In genomic region chr13:67481445-67481844, GRCh38 we compare ENCODE assay signal across 29 cellular contexts.
"Had no signal": no experiment of that assay in that cellular context is flagged by ENCODE, and none has a peak within 500 bp of the region (broad histone marks: within the 10 kb centered on the region; RNA-seq: fewer than 3 reads in every experiment).

No MANE protein-coding gene starts in this region.

- H3K9me3 ChIP-seq: ascending aorta had no signal

- H3K36me3 ChIP-seq: ascending aorta, cardiac muscle cell had no signal

- ATAC-seq: activated CD8-positive, alpha-beta T cell treated with anti-CD3 and anti-CD28 coated beads for 36 hours; activated naive CD8-positive, alpha-beta T cell treated with anti-CD3 and anti-CD28 coated beads, Interleukin-2, amount 50 U/mL, for 24 hours had no signal

- H3K4me1 ChIP-seq: ascending aorta had no signal

- DNase-seq: activated B cell treated with CpG ODN at 0.5 μM for 24 hours; activated CD4-positive, alpha-beta memory T cell treated with anti-CD3 and anti-CD28 coated beads for 36 hours; activated CD4-positive, alpha-beta T cell treated with anti-CD3 and anti-CD28 coated beads for 4 hours; activated CD4-positive, alpha-beta T cell treated with anti-CD3 and anti-CD28 coated beads, Interleukin-2, amount 10 ng/mL, durations not matched to agents 24 days and 14 days; activated CD4-positive, alpha-beta T cell treated with anti-CD3 and anti-CD28 coated beads, Interleukin-2, amount 50 U/mL, for 1 hour; activated CD4-positive, alpha-beta T cell treated with anti-CD3 and anti-CD28 coated beads, Interleukin-2, amount 50 U/mL, for 4 hours; activated CD4-positive, CD25-positive, alpha-beta regulatory T cell treated with anti-CD3 and anti-CD28 coated beads, Interleukin-2, amount 50 U/mL, for 72 hours; activated CD8-positive, alpha-beta memory T cell treated with anti-CD3 and anti-CD28 coated beads, Interleukin-2, amount 50 U/mL, for 4 hours; activated CD8-positive, alpha-beta T cell treated with anti-CD3 and anti-CD28 coated beads for 36 hours; activated effector memory CD4-positive, alpha-beta T cell treated with Interleukin-2 at 50 U/mL for 16 hours; activated gamma-delta T cell; activated naive CD4-positive, alpha-beta T cell treated with anti-CD3 and anti-CD28 coated beads, Interleukin-2, amount 10 ng/mL, durations not matched to agents 7 days and 5 days; activated naive CD4-positive, alpha-beta T cell treated with Interleukin-2 at 50 U/mL for 16 hours; activated naive CD8-positive, alpha-beta T cell treated with anti-CD3 and anti-CD28 coated beads, Interleukin-2, amount 10 ng/mL, durations not matched to agents 7 days and 5 days; activated naive CD8-positive, alpha-beta T cell treated with anti-CD3 and anti-CD28 coated beads, Interleukin-2, amount 50 U/mL, for 24 hours; activated T-cell treated with anti-CD3 and anti-CD28 coated beads for 4 hours; activated T-cell treated with anti-CD3 and anti-CD28 coated beads, Interleukin-2, amount 50 U/mL, for 24 hours; activated T-cell treated with anti-CD3 and anti-CD28 coated beads, Interleukin-2, amount 50 U/mL, for 48 hours; amygdala; anterior cingulate cortex; caudate nucleus; cerebellar nuclear complex; T-helper 2 cell; T-helper 9 cell had no signal

- H3K4me3 ChIP-seq: ascending aorta, cardiac muscle cell had no signal

- H3K27ac ChIP-seq: ascending aorta, cardiac muscle cell, VCaP had no signal

- FAIRE-seq: bronchial epithelial cell, TTC549 had no signal

- H3K27me3 ChIP-seq: ascending aorta, cardiac muscle cell had no signal
